7 cellular contexts compared by ENCODE assay signal in genomic region chrX:136879001-136879667, GRCh38. TPM values are rescaled to one million over a fixed set of nuclear protein-coding genes. Genes with fewer than 3 reads are reported as not detected.
DNase-seq lines count a peak whose midpoint lies in the region; ATAC-seq, FAIRE-seq and TF ChIP-seq lines count a peak whose summit lies in the region.

No MANE protein-coding gene starts in this region.

- H3K36me3 ChIP-seq in HUES48 (ENCODE audit: control insufficient read depth, insufficient read depth, low read length), result peaks cover 59% of the 10 kb centered on the region
- no peaks in the 10 kb centered on the region for H3K36me3 ChIP-seq in hepatocyte (replicated peaks; ENCODE audit: insufficient read depth, low read depth)
- H3K36me3 ChIP-seq in small intestine (ENCODE audit: control insufficient read depth in 2 of 2, insufficient read depth in 2 of 2, low read length in 2 of 2), result peaks cover 2 to 8% of the 10 kb centered on the region in 2 donors

- peak overlapping the region; percentile 92 for H3K4me3 Mint-ChIP-seq in activated CD4-positive, alpha-beta memory T cell treated with anti-CD3 and anti-CD28 coated beads, Interleukin-2, amount 10 ng/mL, durations not matched to agents 7 days and 5 days

- H3K9ac ChIP-seq in HUES48 (ENCODE audit: low read depth, low read length), result peak overlapping the region; percentile 99

- no peak for TF ChIP-seq CTCF in hepatocyte (IDR thresholded peaks at IDR 0.05; ENCODE audit: poor library complexity)

- WGBS in hepatocyte (ENCODE audit: low lambda C conversion rate, missing lambda C conversion rate), result 41% methylated on average over 10 of the region's 10 CpGs
- WGBS in small intestine, 3 donors, result 7 to 30% (median 7%) methylated on average over 10 of the region's 10 CpGs

- CTCF ChIA-PET in activated CD4-positive, alpha-beta memory T cell treated with anti-CD3 and anti-CD28 coated beads, Interleukin-2, amount 10 ng/mL, durations not matched to agents 7 days and 5 days (lab: Charles Lee), result interaction anchor here (0.7 to 3.2 kb wide), 4 partner anchors 30 to 204 kb away, joined by 3 to 11 read pairs (median 5); no protein-coding TSS in a partner anchor

- H3K9me2 ChIP-seq in hepatocyte (replicated peaks; ENCODE audit: insufficient read depth), result no peaks in the 10 kb centered on the region

- peaks cover 57% of the 10 kb centered on the region for H3K79me2 ChIP-seq in hepatocyte

- POLR2A ChIA-PET in activated CD4-positive, alpha-beta memory T cell treated with anti-CD3 and anti-CD28 coated beads, Interleukin-2, amount 10 ng/mL, durations not matched to agents 7 days and 5 days (lab: Charles Lee), result interaction anchor here (0.6 to 4.6 kb wide), 20 partner anchors 8 to 383 kb away, joined by 3 to 124 read pairs (median 5); partner anchors contain the start of gene ARHGEF6

- H3K9me3 ChIP-seq in HUES48 (ENCODE audit: control insufficient read depth, insufficient read depth, low read length) (no peaks in the 10 kb centered on the region), hepatocyte (ENCODE audit: low read depth) (no peaks in the 10 kb centered on the region), small intestine (ENCODE audit: control insufficient read depth, low read depth) (no peaks in the 10 kb centered on the region)

- H3K27ac ChIP-seq in HUES48 (ENCODE audit: low read depth, low read length) (peak overlapping the region; percentile 83), hepatocyte (peak overlapping the region; percentile 94), small intestine (ENCODE audit: low read depth in 1 of 2, low read length in 1 of 2) (peak overlapping the region in 1 of 2 donors; percentile 97)

- no peak for ATAC-seq in HG02623 (IDR thresholded peaks at IDR 0.05; ENCODE audit: unreplicated experiment)

- no peak for DNase-seq in activated CD4-positive, alpha-beta memory T cell treated with anti-CD3 and anti-CD28 coated beads, Interleukin-2, amount 10 ng/mL, durations not matched to agents 7 days and 5 days
- no peak for DNase-seq in hepatocyte (ENCODE audit: low spot score)
- no peak for DNase-seq in small intestine
- no peak for DNase-seq in activated effector memory CD4-positive, alpha-beta T cell treated with Interleukin-2 at 50 U/mL for 16 hours
- no peak for DNase-seq in activated CD4-positive, alpha-beta T cell treated with anti-CD3 and anti-CD28 coated beads, Interleukin-2, amount 50 U/mL, for 4 hours

- H3K36me3 Mint-ChIP-seq in activated CD4-positive, alpha-beta memory T cell treated with anti-CD3 and anti-CD28 coated beads, Interleukin-2, amount 10 ng/mL, durations not matched to agents 7 days and 5 days (ENCODE audit: low read depth), result peaks cover 51% of the 10 kb centered on the region

- peak overlapping the region; percentile 99 for H3K4me3 ChIP-seq in HUES48 (ENCODE audit: low read depth, low read length)
- H3K4me3 ChIP-seq in hepatocyte, result peak overlapping the region; percentile 76
- H3K4me3 ChIP-seq in small intestine (ENCODE audit: low read depth in 1 of 2, low read length in 2 of 2), result peak overlapping the region; percentile 57 to 75

- H3K27ac Mint-ChIP-seq in activated CD4-positive, alpha-beta memory T cell treated with anti-CD3 and anti-CD28 coated beads, Interleukin-2, amount 10 ng/mL, durations not matched to agents 7 days and 5 days, result peak overlapping the region; percentile 98

- H3K4me1 ChIP-seq in HUES48 (ENCODE audit: control insufficient read depth, insufficient read depth, low read length) (peaks cover 13% of the 10 kb centered on the region), hepatocyte (ENCODE audit: insufficient read depth) (no peaks in the 10 kb centered on the region), small intestine (ENCODE audit: control insufficient read depth in 2 of 2, insufficient read depth in 1 of 2, low read depth in 1 of 2, low read length in 1 of 2) (no peaks in the 10 kb centered on the region)

- H3K9me3 Mint-ChIP-seq in activated CD4-positive, alpha-beta memory T cell treated with anti-CD3 and anti-CD28 coated beads, Interleukin-2, amount 10 ng/mL, durations not matched to agents 7 days and 5 days, result no peaks in the 10 kb centered on the region

- FAIRE-seq in small intestine (lab: Jason Lieb, UNC), result no peak

- H3K4me1 Mint-ChIP-seq in activated CD4-positive, alpha-beta memory T cell treated with anti-CD3 and anti-CD28 coated beads, Interleukin-2, amount 10 ng/mL, durations not matched to agents 7 days and 5 days, result peaks cover 27% of the 10 kb centered on the region

- peak overlapping the region; percentile 69 for H3K4me2 ChIP-seq in hepatocyte

- H3K27me3 ChIP-seq in HUES48 (ENCODE audit: control insufficient read depth, insufficient read depth, low read length) (no peaks in the 10 kb centered on the region), hepatocyte (no peaks in the 10 kb centered on the region), small intestine (ENCODE audit: control insufficient read depth in 2 of 2, insufficient read depth in 2 of 2, low read length in 2 of 2) (no peaks in the 10 kb centered on the region)

- no peaks in the 10 kb centered on the region for H3K27me3 Mint-ChIP-seq in activated CD4-positive, alpha-beta memory T cell treated with anti-CD3 and anti-CD28 coated beads, Interleukin-2, amount 10 ng/mL, durations not matched to agents 7 days and 5 days

- H2AFZ ChIP-seq in hepatocyte, result no peak overlapping the region

- H4K20me1 ChIP-seq in hepatocyte (ENCODE audit: insufficient read depth, poor library complexity, severe bottlenecking), result peaks cover 25% of the 10 kb centered on the region

RNA-seq across cellular contexts. Expression of gene RBMX, which starts 1.4 kb away (rescaled TPM):
- 100 to 1,000 TPM; 225 to 236 TPM for total RNA-seq in activated CD4-positive, alpha-beta memory T cell treated with anti-CD3 and anti-CD28 coated beads, Interleukin-2, amount 10 ng/mL, durations not matched to agents 7 days and 5 days
- 253 and 262 TPM in 2 replicates for total RNA-seq in hepatocyte
- polyA plus RNA-seq in hepatocyte, result 116 and 133 TPM in 2 replicates
- 100 to 1,000 TPM in 1 of 3 donors, 10 to 100 TPM in 2; 72.5 to 150 (median 89.2) TPM for polyA plus RNA-seq in small intestine
